In genomic region chr2:189613077-189613636, GRCh38 we compare ENCODE assay signal across 10 cellular contexts. TPM values are rescaled to one million over a fixed set of nuclear protein-coding genes. Genes with fewer than 3 reads are reported as not detected.
A peak's percentile ranks its signal among the peaks of the same experiment; 100 is the strongest.
DNase-seq lines count a peak whose midpoint lies in the region; ATAC-seq lines count a peak whose summit lies in the region.
"Had no signal": no experiment of that assay in that cellular context is flagged by ENCODE, and none has a peak within 500 bp of the region (broad histone marks: within the 10 kb centered on the region; RNA-seq: fewer than 3 reads in every experiment).

No MANE protein-coding gene starts in this region.

- H3K9me3 ChIP-seq in endocrine pancreas (ENCODE audit: control insufficient read depth, low read length), result no peaks in the 10 kb centered on the region
- no peaks in the 10 kb centered on the region for H3K9me3 ChIP-seq in aorta (ENCODE audit: control insufficient read depth, low read length)

- H3K36me3 ChIP-seq in endocrine pancreas (ENCODE audit: control insufficient read depth, insufficient read depth, low read length) (no peaks in the 10 kb centered on the region), aorta (ENCODE audit: control insufficient read depth in 1 of 2, insufficient read depth in 2 of 2, low read length in 1 of 2) (no peaks in the 10 kb centered on the region)

- peak overlapping the region; percentile 34 for H3K27ac Mint-ChIP-seq in activated naive CD8-positive, alpha-beta T cell
- no peak overlapping the region for H3K27ac Mint-ChIP-seq in activated naive CD8-positive, alpha-beta T cell treated with anti-CD3 and anti-CD28 coated beads for 36 hours

- no peak overlapping the region for H3K9ac ChIP-seq in endocrine pancreas (ENCODE audit: control insufficient read depth, insufficient read depth, low read length)

- no peak for DNase-seq in activated naive CD8-positive, alpha-beta T cell treated with anti-CD3 and anti-CD28 coated beads for 36 hours
- DNase-seq in lung microvascular endothelial cell (ENCODE audit: low read depth in 2 of 2) (peak; percentile 35 to 87), aorta (no peak), NCI-H2107 (lab: John Stamatoyannopoulos, UW) (no peak), cerebellar cortex (ENCODE audit: low spot score) (no peak)
- DNase-seq in effector CD4-positive, alpha-beta T cell, result no peak
- DNase-seq: NCI-H526 had no signal

- WGBS in aorta, 2 donors, result 2% methylated on average over 6 of the region's 6 CpGs

- peak overlapping the region; percentile 40 for H3K4me3 ChIP-seq in endocrine pancreas (ENCODE audit: control insufficient read depth, insufficient read depth, low read length)
- peak overlapping the region; percentile 37 to 69 for H3K4me3 ChIP-seq in aorta (ENCODE audit: low read length in 2 of 2)

- no peaks in the 10 kb centered on the region for H3K9me3 Mint-ChIP-seq in activated naive CD8-positive, alpha-beta T cell (ENCODE audit: low read depth)
- no peaks in the 10 kb centered on the region for H3K9me3 Mint-ChIP-seq in activated naive CD8-positive, alpha-beta T cell treated with anti-CD3 and anti-CD28 coated beads for 36 hours

- H3K27me3 ChIP-seq in endocrine pancreas (ENCODE audit: control insufficient read depth, insufficient read depth, low read length) (no peaks in the 10 kb centered on the region), aorta (ENCODE audit: control insufficient read depth in 1 of 2, insufficient read depth in 2 of 2, low read length in 1 of 2) (no peaks in the 10 kb centered on the region)

- ATAC-seq in aorta (ENCODE audit: low FRiP score), result peak; percentile 75

- peaks cover 3% of the 10 kb centered on the region for H3K4me1 Mint-ChIP-seq in activated naive CD8-positive, alpha-beta T cell (ENCODE audit: low read depth)
- H3K4me1 Mint-ChIP-seq in activated naive CD8-positive, alpha-beta T cell treated with anti-CD3 and anti-CD28 coated beads for 36 hours, result no peaks in the 10 kb centered on the region

- intact Hi-C loops in aorta (cut with DNase I), result no loop called here

- H3K27ac ChIP-seq in aorta (ENCODE audit: low read depth in 1 of 2, low read length in 2 of 2), result peak overlapping the region in 1 of 2 donors; percentile 58

- H3K36me3 Mint-ChIP-seq in activated naive CD8-positive, alpha-beta T cell, result no peaks in the 10 kb centered on the region
- H3K36me3 Mint-ChIP-seq in activated naive CD8-positive, alpha-beta T cell treated with anti-CD3 and anti-CD28 coated beads for 36 hours, result no peaks in the 10 kb centered on the region

- H3K4me1 ChIP-seq in endocrine pancreas (ENCODE audit: control insufficient read depth, insufficient read depth, low read length) (peaks cover 4% of the 10 kb centered on the region), aorta (ENCODE audit: control insufficient read depth in 1 of 2, insufficient read depth in 2 of 2, low read length in 2 of 2) (peaks cover 0 to 2% of the 10 kb centered on the region in 2 donors)

- no peaks in the 10 kb centered on the region for H3K27me3 Mint-ChIP-seq in activated naive CD8-positive, alpha-beta T cell
- no peaks in the 10 kb centered on the region for H3K27me3 Mint-ChIP-seq in activated naive CD8-positive, alpha-beta T cell treated with anti-CD3 and anti-CD28 coated beads for 36 hours

- no peak overlapping the region for H3K4me3 Mint-ChIP-seq in activated naive CD8-positive, alpha-beta T cell
- no peak overlapping the region for H3K4me3 Mint-ChIP-seq in activated naive CD8-positive, alpha-beta T cell treated with anti-CD3 and anti-CD28 coated beads for 36 hours

RNA-seq across cellular contexts. Expression of gene SLC40A1, which starts 32.6 kb away (rescaled TPM):
- 1 to 10 TPM; 3.0 to 3.5 TPM for total RNA-seq in activated naive CD8-positive, alpha-beta T cell treated with anti-CD3 and anti-CD28 coated beads for 36 hours
- total RNA-seq in lung microvascular endothelial cell (100 and 283 TPM in 2 replicates), aorta (10 to 100 TPM; 48.8 to 95.6 TPM)
- 100 to 1,000 TPM; 110 to 170 TPM for polyA plus RNA-seq in aorta
- total RNA-seq: H1 had no signal

RNA-seq across cellular contexts. Expression of gene ASNSD1, which starts 48.1 kb away (rescaled TPM):
- total RNA-seq in activated naive CD8-positive, alpha-beta T cell treated with anti-CD3 and anti-CD28 coated beads for 36 hours, result 10 to 100 TPM; 56.3 to 57.0 TPM
- 40.8 and 48.0 TPM in 2 replicates for total RNA-seq in lung microvascular endothelial cell
- 10 to 100 TPM; 30.2 to 37.7 TPM for total RNA-seq in aorta
- polyA plus RNA-seq in aorta, result 10 to 100 TPM; 26.7 to 34.3 TPM

Comparison
In these comparisons a context has a peak if more than half of its experiments do, and no peak if none do; other contexts are left out.
1. DNase-seq: peak in lung microvascular endothelial cell (2 of 2); none in activated naive CD8-positive, alpha-beta T cell treated with anti-CD3 and anti-CD28 coated beads for 36 hours (single experiment), aorta (0 of 2), NCI-H2107 (single experiment), cerebellar cortex (single experiment) and effector CD4-positive, alpha-beta T cell (single experiment).
2. RNA of gene SLC40A1, which starts 32.6 kb away (total RNA-seq): 100 to 283 TPM in lung microvascular endothelial cell and 48.8 to 95.6 TPM in aorta; 3.0 to 3.5 TPM in activated naive CD8-positive, alpha-beta T cell treated with anti-CD3 and anti-CD28 coated beads for 36 hours; every median in the first group is over 10 times any median in the second.